Comparison of ENCODE assay signal across 10 cellular contexts in genomic region chr11:29282088-29282487, GRCh38.
DNase-seq lines count a peak whose midpoint lies in the region; ATAC-seq and TF ChIP-seq lines count a peak whose summit lies in the region.
"Had no signal": no experiment of that assay in that cellular context is flagged by ENCODE, and none has a peak within 500 bp of the region (broad histone marks: within the 10 kb centered on the region; RNA-seq: fewer than 3 reads in every experiment).

No MANE protein-coding gene starts in this region.

- no peaks in the 10 kb centered on the region for H3K79me2 ChIP-seq in mesendoderm (ENCODE audit: control insufficient read depth, insufficient read depth, low read length)

- H3K4me3 ChIP-seq in choroid plexus epithelial cell (ENCODE audit: low read depth, low read length) (no peak overlapping the region), mesendoderm (ENCODE audit: low read length) (no peak overlapping the region), gastroesophageal sphincter (no peak overlapping the region)

- no peak overlapping the region for H4K5ac ChIP-seq in mesendoderm (ENCODE audit: low read length)

- H2BK120ac ChIP-seq in mesendoderm (ENCODE audit: low read depth, low read length): no peak overlapping the region

- no peak for ATAC-seq in gastroesophageal sphincter
- ATAC-seq in GM19395 (IDR thresholded peaks at IDR 0.05; ENCODE audit: unreplicated experiment): no peak
- ATAC-seq in GM18870 (IDR thresholded peaks at IDR 0.05; ENCODE audit: unreplicated experiment): no peak
- ATAC-seq: activated CD8-positive, alpha-beta T cell treated with anti-CD3 and anti-CD28 coated beads, Interleukin-2, amount 10 ng/mL, durations not matched to agents 7 days and 5 days had no signal

- no peak overlapping the region for H2BK5ac ChIP-seq in mesendoderm (ENCODE audit: low read length)

- TF ChIP-seq CTCF in choroid plexus epithelial cell (conservative IDR thresholded peaks at IDR 0.05; ENCODE audit: low read depth, low read length) (no peak), gastroesophageal sphincter (IDR thresholded peaks at IDR 0.05) (no peak)

- H3K23ac ChIP-seq in mesendoderm (ENCODE audit: low read length): no peak overlapping the region

- TF ChIP-seq POLR2A in gastroesophageal sphincter (IDR thresholded peaks at IDR 0.05): no peak

- H3K79me1 ChIP-seq in mesendoderm (ENCODE audit: low read length): no peaks in the 10 kb centered on the region

- H3K9ac ChIP-seq in mesendoderm (ENCODE audit: low read length): no peak overlapping the region

- no peak overlapping the region for H2AK5ac ChIP-seq in mesendoderm (ENCODE audit: low read length)

- no peak overlapping the region for H3K27ac ChIP-seq in mesendoderm (ENCODE audit: low read depth, low read length)
- H3K27ac ChIP-seq in gastroesophageal sphincter: no peak overlapping the region

- no peak overlapping the region for H4K8ac ChIP-seq in mesendoderm (ENCODE audit: low read depth, low read length)

- H2BK15ac ChIP-seq in mesendoderm (replicated peaks; ENCODE audit: low read depth): no peak overlapping the region

- no peak overlapping the region for H3K18ac ChIP-seq in mesendoderm (ENCODE audit: low read length)

- H3K27me3 ChIP-seq in mesendoderm (ENCODE audit: insufficient read depth, low read length, poor library complexity) (no peaks in the 10 kb centered on the region), gastroesophageal sphincter (no peaks in the 10 kb centered on the region)

- no peaks in the 10 kb centered on the region for H3K9me3 ChIP-seq in gastroesophageal sphincter

- no peak overlapping the region for H3K4me2 ChIP-seq in mesendoderm (ENCODE audit: low read length)

- no peak for TF ChIP-seq EP300 in gastroesophageal sphincter (IDR thresholded peaks at IDR 0.05)

- WGBS in mesendoderm (ENCODE audit: extremely low coverage, insufficient coverage, low lambda C conversion rate): no CpG with 5 or more reads among the region's 2 CpGs
- WGBS in gastroesophageal sphincter (ENCODE audit: low coverage in 1 of 2), 2 donors: 8 to 10% methylated on average over 2 of the region's 2 CpGs

- DNase-seq in DMS53 treated with DMSO at 0.1 percent for 48 hours (lab: John Stamatoyannopoulos, UW; ENCODE audit: unreplicated experiment): peak; percentile 81
- peak; percentile 10 for DNase-seq in MV-4-11 (lab: John Stamatoyannopoulos, UW)
- peak; percentile 93 for DNase-seq in choroid plexus epithelial cell (ENCODE audit: low read depth)
- DNase-seq in mesendoderm: peak; percentile 44
- no peak for DNase-seq in midbrain (lab: John Stamatoyannopoulos, UW)
- DNase-seq: activated CD8-positive, alpha-beta T cell treated with anti-CD3 and anti-CD28 coated beads, Interleukin-2, amount 10 ng/mL, durations not matched to agents 7 days and 5 days; NK-92 treated with Interleukin-12 subunit alpha and Interleukin-12 subunit beta, amount 100 ng/mL, for 24 hours had no signal

- no peak overlapping the region for H3K56ac ChIP-seq in mesendoderm (ENCODE audit: low read length)

- H3K4me1 ChIP-seq in mesendoderm (ENCODE audit: control insufficient read depth, low read depth, low read length) (no peaks in the 10 kb centered on the region), gastroesophageal sphincter (no peaks in the 10 kb centered on the region)

- no peaks in the 10 kb centered on the region for H3K36me3 ChIP-seq in mesendoderm (ENCODE audit: control insufficient read depth, insufficient read depth, low read length)
- H3K36me3 ChIP-seq in gastroesophageal sphincter: no peaks in the 10 kb centered on the region

- no peak overlapping the region for H3K4ac ChIP-seq in mesendoderm (ENCODE audit: low read depth, low read length)
